Comparison of ENCODE assay signal across 24 cellular contexts in the genomic region with DNA sequence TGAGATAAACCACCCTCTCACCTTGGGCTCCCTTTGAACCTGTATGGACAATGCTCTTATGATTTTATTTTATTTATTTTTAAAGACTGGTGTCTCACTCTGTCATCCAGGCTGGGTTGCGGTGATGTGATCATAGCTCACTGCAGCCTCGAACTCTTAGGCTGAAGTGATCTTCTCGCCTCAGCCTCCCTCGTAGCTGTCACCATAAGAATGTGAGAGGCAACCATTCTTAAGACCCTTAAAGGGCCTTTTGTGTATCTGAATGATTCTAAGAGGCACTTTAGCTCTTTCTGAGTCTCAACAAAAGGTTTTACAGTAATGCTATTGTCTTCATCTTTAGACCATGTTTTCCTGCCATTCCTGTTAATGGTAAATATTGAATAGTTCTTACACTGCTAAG.
"Had no signal": no experiment of that assay in that cellular context is flagged by ENCODE, and none has a peak within 500 bp of the region (broad histone marks: within the 10 kb centered on the region; RNA-seq: fewer than 3 reads in every experiment).

No MANE protein-coding gene starts in this region.

- H3K36me3 Mint-ChIP-seq: activated naive CD8-positive, alpha-beta T cell had no signal

- H3K4me3 ChIP-seq: SJSA1 had no signal

- H3K36me3 ChIP-seq: SJSA1 had no signal

- H3K27me3 Mint-ChIP-seq: activated B cell treated with CpG ODN at 0.5 μM for 24 hours; activated CD4-positive, alpha-beta T cell treated with anti-CD3 and anti-CD28 coated beads, Interleukin-2, amount 10 ng/mL, durations not matched to agents 24 days and 14 days; activated CD8-positive, alpha-beta memory T cell treated with anti-CD3 and anti-CD28 coated beads, Interleukin-2, amount 10 ng/mL, durations not matched to agents 7 days and 5 days; activated naive CD8-positive, alpha-beta T cell had no signal

- H3K27ac Mint-ChIP-seq: activated B cell treated with CpG ODN at 0.5 μM for 24 hours; activated CD4-positive, alpha-beta T cell treated with anti-CD3 and anti-CD28 coated beads, Interleukin-2, amount 10 ng/mL, durations not matched to agents 24 days and 14 days; activated CD8-positive, alpha-beta memory T cell treated with anti-CD3 and anti-CD28 coated beads, Interleukin-2, amount 10 ng/mL, durations not matched to agents 7 days and 5 days; activated naive CD8-positive, alpha-beta T cell; T-helper 1 cell treated with Interleukin-12 subunit alpha and Interleukin-12 subunit beta and Interleukin-4 antibody, amounts not matched to agents 30 μg/mL and 1 μg/mL, for 36 hours had no signal

- DNase-seq: activated B cell treated with CpG ODN at 0.5 μM for 24 hours; activated CD4-positive, alpha-beta T cell treated with anti-CD3 and anti-CD28 coated beads for 1 hour; activated CD4-positive, alpha-beta T cell treated with anti-CD3 and anti-CD28 coated beads, Interleukin-2, amount 10 ng/mL, durations not matched to agents 24 days and 14 days; activated CD4-positive, alpha-beta T cell treated with anti-CD3 and anti-CD28 coated beads, Interleukin-2, amount 50 U/mL, for 48 hours; activated CD8-positive, alpha-beta memory T cell treated with anti-CD3 and anti-CD28 coated beads, Interleukin-2, amount 10 ng/mL, durations not matched to agents 7 days and 5 days; activated effector memory CD4-positive, alpha-beta T cell treated with anti-CD3 and anti-CD28 coated beads, Interleukin-2, amount 50 U/mL, for 16 hours; activated naive CD4-positive, alpha-beta T cell treated with Interleukin-2 at 50 U/mL for 16 hours; activated T-cell treated with anti-CD3 and anti-CD28 coated beads, Interleukin-2, amount 50 U/mL, for 4 hours; cerebellar nuclear complex; Kasumi-1; KBM-7; NCI-H1105 treated with DMSO at 0.1 percent for 48 hours; NCI-H1436 treated with DMSO at 0.1 percent for 48 hours; NCI-H187; NCI-H2081 treated with DMSO at 0.1 percent for 48 hours; NCI-H345; NCI-H510A; NCI-H526 treated with DMSO at 0.1 percent for 48 hours; PC-3; SHP77 had no signal

- H3K9me3 Mint-ChIP-seq: activated B cell treated with CpG ODN at 0.5 μM for 24 hours; activated CD4-positive, alpha-beta T cell treated with anti-CD3 and anti-CD28 coated beads, Interleukin-2, amount 10 ng/mL, durations not matched to agents 24 days and 14 days; activated T-cell treated with anti-CD3 and anti-CD28 coated beads, Interleukin-2, amount 50 U/mL, for 4 hours had no signal

- H3K27me3 ChIP-seq: SJSA1 had no signal

- H3K4me3 Mint-ChIP-seq: activated B cell treated with CpG ODN at 0.5 μM for 24 hours; activated CD4-positive, alpha-beta T cell treated with anti-CD3 and anti-CD28 coated beads, Interleukin-2, amount 10 ng/mL, durations not matched to agents 24 days and 14 days; activated CD8-positive, alpha-beta memory T cell treated with anti-CD3 and anti-CD28 coated beads, Interleukin-2, amount 10 ng/mL, durations not matched to agents 7 days and 5 days; activated naive CD8-positive, alpha-beta T cell; activated T-cell treated with anti-CD3 and anti-CD28 coated beads, Interleukin-2, amount 50 U/mL, for 4 hours; T-helper 1 cell treated with Interleukin-12 subunit alpha and Interleukin-12 subunit beta and Interleukin-4 antibody, amounts not matched to agents 30 μg/mL and 1 μg/mL, for 36 hours had no signal

- H3K4me1 Mint-ChIP-seq: activated B cell treated with CpG ODN at 0.5 μM for 24 hours; activated CD8-positive, alpha-beta memory T cell treated with anti-CD3 and anti-CD28 coated beads, Interleukin-2, amount 10 ng/mL, durations not matched to agents 7 days and 5 days had no signal

- ATAC-seq: activated CD8-positive, alpha-beta memory T cell treated with anti-CD3 and anti-CD28 coated beads, Interleukin-2, amount 10 ng/mL, durations not matched to agents 7 days and 5 days; activated T-cell treated with anti-CD3 and anti-CD28 coated beads, Interleukin-2, amount 50 U/mL, for 4 hours; PC-3; SK-N-SH treated with all-trans-retinoic acid at 6 μM for 48 hours had no signal

- H3K9me3 ChIP-seq: SJSA1 had no signal

- H3K27ac ChIP-seq: SJSA1 had no signal
